In genomic region chr15:48358229-48358641, GRCh38 we compare ENCODE assay signal across 9 cellular contexts. TPM values are rescaled to one million over a fixed set of nuclear protein-coding genes. Genes with fewer than 3 reads are reported as not detected.
DNase-seq lines count a peak whose midpoint lies in the region; ATAC-seq and TF ChIP-seq lines count a peak whose summit lies in the region.
"Had no signal": no experiment of that assay in that cellular context is flagged by ENCODE, and none has a peak within 500 bp of the region (broad histone marks: within the 10 kb centered on the region; RNA-seq: fewer than 3 reads in every experiment).

No MANE protein-coding gene starts in this region.

- DNase-seq in GM12864 (ENCODE audit: low read depth) (no peak), M059J (ENCODE audit: low read depth) (peak; percentile 45), astrocyte of the hippocampus (ENCODE audit: low read depth, low spot score) (peak; percentile 37), kidney tubule cell (ENCODE audit: low spot score) (peak; percentile 37), T1000 (lab: John Stamatoyannopoulos, UW) (no peak)
- DNase-seq in NK-92 treated with Interleukin-12 subunit alpha and Interleukin-12 subunit beta, amount 100 ng/mL, for 24 hours (lab: John Stamatoyannopoulos, UW): no peak
- DNase-seq: activated B cell treated with CpG ODN at 0.5 μM for 24 hours had no signal

- peak; percentile 48 for TF ChIP-seq CTCF in GM12864 (IDR thresholded peaks at IDR 0.05; ENCODE audit: low read depth, low read length, missing control alignments)

- ATAC-seq in HG03280 (IDR thresholded peaks at IDR 0.05; ENCODE audit: unreplicated experiment) (no peak), GM21515 (IDR thresholded peaks at IDR 0.05; ENCODE audit: unreplicated experiment) (no peak)

- H3K4me3 ChIP-seq in GM12864 (ENCODE audit: low read depth, low read length): no peak overlapping the region

RNA-seq across cellular contexts. Expression of gene DUT, which starts 27.0 kb away (rescaled TPM):
- 80.2 and 86.7 TPM in 2 replicates for total RNA-seq in M059J (2014; rRNA removed; shearing (Covaris generic))

Comparison
In these comparisons a context has a peak if more than half of its experiments do, and no peak if none do; other contexts are left out.
1. DNase-seq: peak in M059J (single experiment), astrocyte of the hippocampus (single experiment) and kidney tubule cell (single experiment); none in GM12864 (single experiment), T1000 (single experiment) and NK-92 treated with Interleukin-12 subunit alpha and Interleukin-12 subunit beta, amount 100 ng/mL, for 24 hours (single experiment).